ENCODE assay signal across 16 cellular contexts in the genomic region with DNA sequence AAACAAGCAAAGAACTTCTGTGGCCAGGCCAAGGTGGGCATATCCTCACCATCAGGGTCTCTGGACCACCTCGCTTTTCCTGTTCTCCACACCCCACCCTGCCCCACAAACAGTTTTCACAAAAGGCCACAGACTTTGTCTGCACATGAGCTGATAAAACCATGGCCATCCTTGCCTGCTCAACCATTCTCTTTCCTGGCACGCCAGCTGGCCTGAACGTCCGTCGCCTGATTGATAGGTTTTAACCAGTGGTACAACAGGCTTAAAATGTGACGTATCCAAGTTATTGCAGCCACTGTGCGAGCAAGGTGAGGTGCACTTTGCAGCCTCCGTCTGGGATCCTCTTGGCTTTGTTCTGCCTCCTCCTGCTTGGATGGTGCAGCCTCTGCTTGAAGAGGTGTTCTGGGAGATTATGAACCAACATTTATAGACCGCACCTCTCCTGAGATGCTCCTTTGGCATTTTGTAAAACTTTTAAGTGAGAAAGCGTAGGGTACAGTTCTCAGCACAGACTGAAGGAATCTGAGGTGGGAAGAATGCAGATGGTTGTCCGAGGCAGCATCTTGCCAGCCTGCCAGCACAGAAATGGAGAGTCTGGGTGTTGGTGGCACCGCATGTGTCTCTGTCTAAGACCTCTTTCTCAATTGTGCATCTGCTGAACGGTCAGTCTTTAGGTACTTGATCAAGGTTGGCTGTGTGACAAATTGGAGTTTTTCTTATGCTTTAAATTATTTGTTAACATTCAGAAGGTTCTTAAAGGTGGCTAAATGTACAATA.
A peak's percentile ranks its signal among the peaks of the same experiment; 100 is the strongest.
DNase-seq lines count a peak whose midpoint lies in the region; ATAC-seq and TF ChIP-seq lines count a peak whose summit lies in the region.
"Had no signal": no experiment of that assay in that cellular context is flagged by ENCODE, and none has a peak within 500 bp of the region (broad histone marks: within the 10 kb centered on the region; RNA-seq: fewer than 3 reads in every experiment).

No MANE protein-coding gene starts in this region.

- no peak overlapping the region for H3K4me3 Mint-ChIP-seq in CD4-positive, alpha-beta T cell
- peak overlapping the region in 1 of 8 donors; percentile 28 for H3K4me3 Mint-ChIP-seq in CD4-positive, alpha-beta memory T cell
- no peak overlapping the region for H3K4me3 Mint-ChIP-seq in activated CD8-positive, alpha-beta T cell treated with anti-CD3 and anti-CD28 coated beads for 36 hours
- H3K4me3 Mint-ChIP-seq in immature natural killer cell = no peak overlapping the region

- TF ChIP-seq CTCF in CD4-positive, alpha-beta T cell (IDR thresholded peaks at IDR 0.05) = no peak
- no peak for TF ChIP-seq CTCF in activated CD8-positive, alpha-beta T cell treated with anti-CD3 and anti-CD28 coated beads for 36 hours (IDR thresholded peaks at IDR 0.05)
- TF ChIP-seq CTCF in upper lobe of right lung (IDR thresholded peaks at IDR 0.05) = no peak

- 96 to 97% methylated on average over 13 of the region's 13 CpGs for WGBS in aorta, 2 donors

- ATAC-seq in CD4-positive, alpha-beta T cell (ENCODE audit: poor library complexity) = no peak
- no peak for ATAC-seq in activated CD8-positive, alpha-beta T cell treated with anti-CD3 and anti-CD28 coated beads for 36 hours
- ATAC-seq in aorta (ENCODE audit: low FRiP score) = no peak
- ATAC-seq in esophagus mucosa = no peak
- no peak for ATAC-seq in upper lobe of right lung
- ATAC-seq: PC-3 had no signal

- no peaks in the 10 kb centered on the region for H3K27me3 ChIP-seq in CD4-positive, alpha-beta T cell (ENCODE audit: control insufficient read depth, insufficient read depth, low read length)
- no peaks in the 10 kb centered on the region for H3K27me3 ChIP-seq in CD4-positive, alpha-beta memory T cell (ENCODE audit: insufficient read depth, low read length)
- H3K27me3 ChIP-seq in aorta (ENCODE audit: control insufficient read depth in 1 of 2, insufficient read depth in 2 of 2, low read length in 1 of 2) (no peaks in the 10 kb centered on the region), upper lobe of right lung (no peaks in the 10 kb centered on the region)

- H3K36me3 ChIP-seq in CD4-positive, alpha-beta memory T cell (ENCODE audit: insufficient read depth, low read length) = peaks cover 84% of the 10 kb centered on the region
- peaks cover 0 to 11% of the 10 kb centered on the region in 2 donors for H3K36me3 ChIP-seq in aorta (ENCODE audit: control insufficient read depth in 1 of 2, insufficient read depth in 2 of 2, low read length in 1 of 2)
- peaks cover 73% of the 10 kb centered on the region for H3K36me3 ChIP-seq in upper lobe of right lung

- H3K9me3 Mint-ChIP-seq in CD4-positive, alpha-beta T cell = peaks cover 8% of the 10 kb centered on the region
- H3K9me3 Mint-ChIP-seq in CD4-positive, alpha-beta memory T cell = peaks cover 0 to 36% (median 19%) of the 10 kb centered on the region in 8 donors
- peaks cover 32% of the 10 kb centered on the region for H3K9me3 Mint-ChIP-seq in activated CD8-positive, alpha-beta T cell treated with anti-CD3 and anti-CD28 coated beads for 36 hours
- peaks cover 0 to 9% (median 3%) of the 10 kb centered on the region in 6 donors for H3K9me3 Mint-ChIP-seq in immature natural killer cell

- DNase-seq in CD4-positive, alpha-beta T cell = no peak
- no peak for DNase-seq in CD4-positive, alpha-beta memory T cell
- DNase-seq in activated CD8-positive, alpha-beta T cell treated with anti-CD3 and anti-CD28 coated beads for 36 hours = no peak
- DNase-seq in immature natural killer cell (no peak), aorta (no peak), upper lobe of right lung (no peak)
- DNase-seq: DMS79, KG1, NCI-H1436 treated with DMSO at 0.1 percent for 48 hours, NCI-H2029 treated with DMSO at 0.1 percent for 48 hours, NCI-H2171 treated with DMSO at 0.1 percent for 48 hours, NCI-H446 treated with DMSO at 0.1 percent for 48 hours, NCI-H774, PC-3 had no signal

- H3K36me3 Mint-ChIP-seq in CD4-positive, alpha-beta T cell (ENCODE audit: low read depth) = peaks cover 96% of the 10 kb centered on the region
- peaks cover 92 to 93% of the 10 kb centered on the region in 2 donors for H3K36me3 Mint-ChIP-seq in CD4-positive, alpha-beta memory T cell
- peaks cover 95% of the 10 kb centered on the region for H3K36me3 Mint-ChIP-seq in activated CD8-positive, alpha-beta T cell treated with anti-CD3 and anti-CD28 coated beads for 36 hours (ENCODE audit: low read depth)
- peaks cover 62 to 81% (median 66%) of the 10 kb centered on the region in 3 donors for H3K36me3 Mint-ChIP-seq in immature natural killer cell

- no peaks in the 10 kb centered on the region for H3K27me3 Mint-ChIP-seq in CD4-positive, alpha-beta T cell
- no peaks in the 10 kb centered on the region for H3K27me3 Mint-ChIP-seq in CD4-positive, alpha-beta memory T cell
- H3K27me3 Mint-ChIP-seq in activated CD8-positive, alpha-beta T cell treated with anti-CD3 and anti-CD28 coated beads for 36 hours = no peaks in the 10 kb centered on the region
- H3K27me3 Mint-ChIP-seq in immature natural killer cell (ENCODE audit: low read depth in 3 of 3) = peaks cover 12 to 59% (median 39%) of the 10 kb centered on the region in 3 donors

- no peak overlapping the region for H3K27ac ChIP-seq in CD4-positive, alpha-beta T cell (ENCODE audit: low read depth, low read length)
- no peak overlapping the region for H3K27ac ChIP-seq in CD4-positive, alpha-beta memory T cell (ENCODE audit: low read depth, low read length)
- H3K27ac ChIP-seq in aorta (ENCODE audit: low read depth in 1 of 2, low read length in 2 of 2) (no peak overlapping the region), upper lobe of right lung (no peak overlapping the region)
- H3K27ac ChIP-seq: RWPE1 had no signal

- POLR2A ChIA-PET in CD4-positive, alpha-beta T cell (lab: Charles Lee) = no interaction called here
- POLR2A ChIA-PET in CD4-positive, alpha-beta memory T cell (lab: Charles Lee; ENCODE audit: partially characterized antibody) = no interaction called here
- POLR2A ChIA-PET in activated CD8-positive, alpha-beta T cell treated with anti-CD3 and anti-CD28 coated beads for 36 hours (lab: Charles Lee) = interaction anchor here (1.7 kb wide), 1 partner anchor 10 kb away, joined by 5 read pairs; no protein-coding TSS in a partner anchor

- H3K4me1 ChIP-seq in CD4-positive, alpha-beta memory T cell (ENCODE audit: insufficient read depth, low read length) = peaks cover 11% of the 10 kb centered on the region
- H3K4me1 ChIP-seq in aorta (ENCODE audit: control insufficient read depth in 1 of 2, insufficient read depth in 2 of 2, low read length in 2 of 2) = no peaks in the 10 kb centered on the region
- no peaks in the 10 kb centered on the region for H3K4me1 ChIP-seq in upper lobe of right lung

- H3K9me3 ChIP-seq in CD4-positive, alpha-beta T cell (ENCODE audit: control insufficient read depth, low read length) = peaks cover 15% of the 10 kb centered on the region
- H3K9me3 ChIP-seq in CD4-positive, alpha-beta memory T cell (ENCODE audit: control insufficient read depth in 1 of 2, low read length in 2 of 2) = peaks cover 0 to 6% of the 10 kb centered on the region in 2 donors
- peaks cover 8% of the 10 kb centered on the region for H3K9me3 ChIP-seq in aorta (ENCODE audit: control insufficient read depth, low read length)
- H3K9me3 ChIP-seq in upper lobe of right lung = peaks cover 11% of the 10 kb centered on the region

- intact Hi-C loops in CD4-positive, alpha-beta T cell (cut with DNase I, micrococcal nuclease) = no loop called here
- intact Hi-C loops in CD4-positive, alpha-beta memory T cell (cut with micrococcal nuclease) = no loop called here
- intact Hi-C loops in activated CD8-positive, alpha-beta T cell treated with anti-CD3 and anti-CD28 coated beads for 36 hours (cut with micrococcal nuclease) = no loop called here
- intact Hi-C loops in aorta (cut with DNase I) (no loop called here), upper lobe of right lung (cut with DNase I) (no loop called here)

- CTCF ChIA-PET in CD4-positive, alpha-beta T cell (lab: Charles Lee) = no interaction called here
- CTCF ChIA-PET in CD4-positive, alpha-beta memory T cell (lab: Charles Lee; ENCODE audit: partially characterized antibody) = interaction anchor here (1.1 to 1.4 kb wide), 2 partner anchors 11 to 14 kb away, joined by 3 read pairs; no protein-coding TSS in a partner anchor
- CTCF ChIA-PET in activated CD8-positive, alpha-beta T cell treated with anti-CD3 and anti-CD28 coated beads for 36 hours (lab: Charles Lee) = interaction anchor here (1.1 kb wide), 1 partner anchor 12 kb away, joined by 4 read pairs; no protein-coding TSS in a partner anchor

- H3K27ac Mint-ChIP-seq in CD4-positive, alpha-beta T cell = peak overlapping the region; percentile 24
- H3K27ac Mint-ChIP-seq in CD4-positive, alpha-beta memory T cell = peak overlapping the region in 6 of 7 donors; percentile 18 to 77 (median 64)
- H3K27ac Mint-ChIP-seq in activated CD8-positive, alpha-beta T cell treated with anti-CD3 and anti-CD28 coated beads for 36 hours = peak overlapping the region; percentile 36
- H3K27ac Mint-ChIP-seq in immature natural killer cell = peak overlapping the region in 5 of 6 donors; percentile 56 to 82 (median 66)

- peaks cover 39% of the 10 kb centered on the region for H3K4me1 Mint-ChIP-seq in CD4-positive, alpha-beta T cell (ENCODE audit: low read depth)
- peaks cover 23 to 60% (median 37%) of the 10 kb centered on the region in 4 donors for H3K4me1 Mint-ChIP-seq in CD4-positive, alpha-beta memory T cell
- peaks cover 29% of the 10 kb centered on the region for H3K4me1 Mint-ChIP-seq in activated CD8-positive, alpha-beta T cell treated with anti-CD3 and anti-CD28 coated beads for 36 hours (ENCODE audit: low read depth)
- peaks cover 74 to 95% of the 10 kb centered on the region in 2 donors for H3K4me1 Mint-ChIP-seq in immature natural killer cell

- no peak overlapping the region for H3K4me3 ChIP-seq in CD4-positive, alpha-beta memory T cell (ENCODE audit: low read length in 2 of 2)
- no peak overlapping the region for H3K4me3 ChIP-seq in aorta (ENCODE audit: low read length in 2 of 2)
- H3K4me3 ChIP-seq in upper lobe of right lung = no peak overlapping the region
